ENCODE assay signal across 11 cellular contexts in the genomic region with DNA sequence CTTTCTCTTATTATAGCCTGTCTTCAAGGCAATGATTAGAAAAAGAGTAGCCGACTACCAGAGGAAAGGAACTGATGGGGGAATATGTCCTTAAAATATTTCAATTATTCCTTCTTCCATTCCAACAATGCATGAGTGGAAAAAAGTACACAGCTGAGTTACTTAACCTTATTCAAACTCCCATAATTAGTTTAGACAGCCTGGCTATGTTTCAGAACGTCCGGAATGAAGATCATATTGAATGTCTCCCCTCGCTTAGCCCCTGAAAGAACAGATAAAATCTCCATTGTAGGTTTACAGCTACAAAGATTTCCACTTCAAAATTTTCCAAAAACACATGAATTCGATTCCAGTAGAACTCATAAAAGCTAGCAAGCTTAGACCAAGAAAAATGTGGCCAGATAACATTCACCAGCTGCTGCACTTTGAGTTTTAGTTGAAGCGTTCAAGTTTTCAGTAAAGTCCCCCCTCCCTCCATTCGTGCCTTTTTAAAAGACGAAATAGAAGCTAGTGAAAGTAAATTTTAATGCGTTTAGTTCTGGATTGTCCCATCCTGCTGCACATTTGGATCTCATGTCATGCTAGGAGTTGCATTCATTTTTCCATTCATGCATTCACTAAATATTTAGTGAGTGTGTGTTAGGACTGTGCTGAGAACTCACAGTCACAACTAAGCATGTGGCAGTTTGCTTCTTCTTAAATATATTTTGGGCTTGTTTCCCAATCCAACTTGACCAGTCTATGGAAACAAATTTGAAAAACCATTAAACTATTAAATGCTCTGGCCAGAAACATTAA. TPM values are rescaled to one million over a fixed set of nuclear protein-coding genes. Genes with fewer than 3 reads are reported as not detected.
DNase-seq lines count a peak whose midpoint lies in the region; ATAC-seq and TF ChIP-seq lines count a peak whose summit lies in the region.
"Had no signal": no experiment of that assay in that cellular context is flagged by ENCODE, and none has a peak within 500 bp of the region (broad histone marks: within the 10 kb centered on the region; RNA-seq: fewer than 3 reads in every experiment).

No MANE protein-coding gene starts in this region.

- no peaks in the 10 kb centered on the region for H3K9me3 Mint-ChIP-seq in activated naive CD4-positive, alpha-beta T cell treated with anti-CD3 and anti-CD28 coated beads, Interleukin-2, amount 10 ng/mL, durations not matched to agents 7 days and 5 days
- H3K9me3 Mint-ChIP-seq: CD4-positive, alpha-beta memory T cell; naive thymus-derived CD4-positive, alpha-beta T cell had no signal

- H3K4me3 ChIP-seq in IMR-90 (ENCODE audit: insufficient read depth, low read depth, low read length) (no peak overlapping the region; the same call in 1 of the 2 replicates), endocrine pancreas (ENCODE audit: control insufficient read depth, insufficient read depth, low read length) (peak overlapping the region; percentile 71), mucosa of stomach (ENCODE audit: low read length) (no peak overlapping the region)

- H3K36me3 ChIP-seq in IMR-90 (ENCODE audit: control insufficient read depth, insufficient read depth, low read length) (no peaks in the 10 kb centered on the region), endocrine pancreas (ENCODE audit: control insufficient read depth, insufficient read depth, low read length) (no peaks in the 10 kb centered on the region), mucosa of stomach (ENCODE audit: control insufficient read depth, insufficient read depth, low read length) (no peaks in the 10 kb centered on the region)

- no peak overlapping the region for H2AK5ac ChIP-seq in IMR-90 (ENCODE audit: low read depth, low read length)

- H3K36me3 Mint-ChIP-seq in activated naive CD4-positive, alpha-beta T cell treated with anti-CD3 and anti-CD28 coated beads, Interleukin-2, amount 10 ng/mL, durations not matched to agents 7 days and 5 days: no peaks in the 10 kb centered on the region
- H3K36me3 Mint-ChIP-seq: CD4-positive, alpha-beta memory T cell; naive thymus-derived CD4-positive, alpha-beta T cell had no signal

- H3K4me1 Mint-ChIP-seq in activated naive CD4-positive, alpha-beta T cell treated with anti-CD3 and anti-CD28 coated beads, Interleukin-2, amount 10 ng/mL, durations not matched to agents 7 days and 5 days: no peaks in the 10 kb centered on the region

- no peak for TF ChIP-seq POLR2A in IMR-90 (IDR thresholded peaks at IDR 0.05; ENCODE audit: low read depth, low read length)

- peak overlapping the region; percentile 75; the same call in 1 of the 2 replicates for H4K5ac ChIP-seq in IMR-90 (ENCODE audit: low read depth, low read length)

- peak overlapping the region; percentile 89 for H3K4me2 ChIP-seq in IMR-90 (ENCODE audit: low read depth, low read length)

- no peaks in the 10 kb centered on the region for H3K9me3 ChIP-seq in IMR-90 (ENCODE audit: control insufficient read depth, insufficient read depth, low read length)
- H3K9me3 ChIP-seq in endocrine pancreas (ENCODE audit: control insufficient read depth, low read length): no peaks in the 10 kb centered on the region
- no peaks in the 10 kb centered on the region for H3K9me3 ChIP-seq in mucosa of stomach (ENCODE audit: control insufficient read depth, low read length)

- ATAC-seq in IMR-90 (ENCODE audit: low read depth) (peak; percentile 57), GM21381 (IDR thresholded peaks at IDR 0.05; ENCODE audit: unreplicated experiment) (no peak)

- peak overlapping the region; percentile 76 for H2BK5ac ChIP-seq in IMR-90 (ENCODE audit: low read depth, low read length, poor library complexity, severe bottlenecking)

- 7% methylated on average over 3 of the region's 9 CpGs; no CpG with 5 or more reads in 1 of the 2 experiments for WGBS in IMR-90 (ENCODE audit: extremely low coverage in 2 of 2, insufficient read length in 1 of 2), 2 experiments

- no peak for TF ChIP-seq RAD21 in IMR-90 (IDR thresholded peaks at IDR 0.05; ENCODE audit: low read length)

- no peak overlapping the region for H3K4me3 Mint-ChIP-seq in activated naive CD4-positive, alpha-beta T cell treated with anti-CD3 and anti-CD28 coated beads, Interleukin-2, amount 10 ng/mL, durations not matched to agents 7 days and 5 days
- H3K4me3 Mint-ChIP-seq: CD4-positive, alpha-beta memory T cell; naive thymus-derived CD4-positive, alpha-beta T cell had no signal

- H3K27ac ChIP-seq in IMR-90 (ENCODE audit: insufficient read depth, low read length): peak overlapping the region; percentile 86; the same call in 1 of the 2 replicates

- TF ChIP-seq CTCF in IMR-90 (conservative IDR thresholded peaks at IDR 0.05; ENCODE audit: low read depth, low read length): no peak

- peak overlapping the region; percentile 66; the same call in 1 of the 2 replicates for H3K23ac ChIP-seq in IMR-90 (ENCODE audit: low read depth, low read length)

- peak overlapping the region; percentile 65 for H3K14ac ChIP-seq in IMR-90 (replicated peaks; ENCODE audit: low read depth, low read length)

- peak overlapping the region; percentile 37 to 71 for H4K8ac ChIP-seq in IMR-90 (ENCODE audit: low read depth in 2 of 2, low read length in 2 of 2)

- no peak overlapping the region for H2AK9ac ChIP-seq in IMR-90 (replicated peaks; ENCODE audit: low read depth, low read length, poor library complexity)

- dilution Hi-C loops in IMR-90 (cut with HindIII; ENCODE audit: low sequenced_read_pairs, unreplicated experiment): no loop called here

- H3K4ac ChIP-seq in IMR-90 (ENCODE audit: low read depth, low read length): peak overlapping the region; percentile 64; the same call in 1 of the 2 replicates

- H3K18ac ChIP-seq in IMR-90 (ENCODE audit: low read depth, low read length): peak overlapping the region; percentile 98

- H3K27me3 ChIP-seq in IMR-90 (ENCODE audit: control insufficient read depth, insufficient read depth, low read length) (no peaks in the 10 kb centered on the region), endocrine pancreas (ENCODE audit: control insufficient read depth, insufficient read depth, low read length) (no peaks in the 10 kb centered on the region), mucosa of stomach (ENCODE audit: control insufficient read depth, insufficient read depth, low read length) (no peaks in the 10 kb centered on the region)

- intact Hi-C loops in IMR-90 (cut with micrococcal nuclease): no loop called here

- peak overlapping the region; percentile 24 for H2AFZ ChIP-seq in IMR-90 (replicated peaks; ENCODE audit: low read length, poor library complexity)

- peak overlapping the region; percentile 51 for H4K91ac ChIP-seq in IMR-90 (ENCODE audit: insufficient read depth, low read depth, low read length)

- H3K56ac ChIP-seq in IMR-90 (ENCODE audit: extremely low read depth, insufficient read depth, low read length): peak overlapping the region; percentile 54; the same call in 1 of the 2 replicates

- H3K27ac Mint-ChIP-seq in activated naive CD4-positive, alpha-beta T cell treated with anti-CD3 and anti-CD28 coated beads, Interleukin-2, amount 10 ng/mL, durations not matched to agents 7 days and 5 days: no peak overlapping the region
- H3K27ac Mint-ChIP-seq: CD4-positive, alpha-beta memory T cell had no signal

- in situ Hi-C loops in IMR-90 (cut with MboI; ENCODE audit: low sequenced_read_pairs): no loop called here

- no peaks in the 10 kb centered on the region for H4K20me1 ChIP-seq in IMR-90 (ENCODE audit: insufficient read depth, low read length)

- no TSS peak for BruUV-seq in IMR-90 (replicated peaks; lab: Mats Ljungman, UMichigan)

- peaks cover 17% of the 10 kb centered on the region for H3K27me3 Mint-ChIP-seq in activated naive CD4-positive, alpha-beta T cell treated with anti-CD3 and anti-CD28 coated beads, Interleukin-2, amount 10 ng/mL, durations not matched to agents 7 days and 5 days

- H2BK20ac ChIP-seq in IMR-90 (ENCODE audit: low read depth, low read length): peak overlapping the region; percentile 81

- peak overlapping the region; percentile 89 for H2BK120ac ChIP-seq in IMR-90 (ENCODE audit: low read depth, low read length)

- H3K4me1 ChIP-seq in IMR-90 (ENCODE audit: control insufficient read depth, insufficient read depth, low read length): peaks cover 21% of the 10 kb centered on the region
- peaks cover 21% of the 10 kb centered on the region for H3K4me1 ChIP-seq in endocrine pancreas (ENCODE audit: control insufficient read depth, insufficient read depth, low read length)
- peaks cover 28% of the 10 kb centered on the region for H3K4me1 ChIP-seq in mucosa of stomach (ENCODE audit: control insufficient read depth, insufficient read depth, low read length)

- H3K79me1 ChIP-seq in IMR-90 (ENCODE audit: low read depth in 1 of 2, low read length in 2 of 2): no peaks in the 10 kb centered on the region

- POLR2A ChIA-PET in IMR-90 (lab: Charles Lee; ENCODE audit: unreplicated experiment): interaction anchor here (0.6 kb wide), 1 partner anchor 697 kb away, joined by 3 read pairs; no protein-coding TSS in a partner anchor

- CTCF ChIA-PET in IMR-90 (lab: Yijun Ruan, JAX): no interaction called here
- CTCF ChIA-PET in activated naive CD4-positive, alpha-beta T cell treated with anti-CD3 and anti-CD28 coated beads, Interleukin-2, amount 10 ng/mL, durations not matched to agents 7 days and 5 days (lab: Charles Lee): interaction anchor here (1.0 kb wide), 1 partner anchor 99 kb away, joined by 3 read pairs; no protein-coding TSS in a partner anchor

- peaks cover 4% of the 10 kb centered on the region; the same call in 1 of the 2 replicates for H3K9me1 ChIP-seq in IMR-90 (ENCODE audit: insufficient read depth, low read length)

- peak overlapping the region; percentile 18; the same call in 1 of the 3 replicates for H2BK15ac ChIP-seq in IMR-90 (ENCODE audit: low read depth, low read length)

- peak; percentile 12 for DNase-seq in IMR-90
- DNase-seq in superior temporal gyrus (ENCODE audit: extremely low spot score): peak; percentile 58
- DNase-seq in COR-L47 (lab: John Stamatoyannopoulos, UW): no peak
- no peak for DNase-seq in activated naive CD4-positive, alpha-beta T cell treated with anti-CD3 and anti-CD28 coated beads, Interleukin-2, amount 10 ng/mL, durations not matched to agents 7 days and 5 days
- DNase-seq in A172 (ENCODE audit: low spot score): no peak
- DNase-seq: CD4-positive, alpha-beta memory T cell; naive thymus-derived CD4-positive, alpha-beta T cell; NCI-H524 had no signal

- H3K9ac ChIP-seq in IMR-90 (ENCODE audit: low read depth, low read length): peak overlapping the region; percentile 45; the same call in 1 of the 2 replicates
- H3K9ac ChIP-seq in endocrine pancreas (ENCODE audit: control insufficient read depth, insufficient read depth, low read length): no peak overlapping the region
- peak overlapping the region; percentile 28 for H3K9ac ChIP-seq in mucosa of stomach (ENCODE audit: low read length)

TF ChIP-seq in IMR-90, 13 proteins besides CTCF, POLR2A, EP300 and RAD21 (continues in another document):
- no peak for TF ChIP-seq MXI1 (IDR thresholded peaks at IDR 0.05; ENCODE audit: borderline replicate concordance, low read depth, low read length)
- no peak for TF ChIP-seq BHLHE40 (IDR thresholded peaks at IDR 0.05; ENCODE audit: low read depth, low read length)
- TF ChIP-seq MAFK (IDR thresholded peaks at IDR 0.05; ENCODE audit: low read depth, low read length): no peak

RNA-seq across cellular contexts. Expression of gene SSX2IP, which starts 29.4 kb away (rescaled TPM):
- 13.4 and 22.8 TPM in 2 replicates for total RNA-seq in IMR-90 (2012; rRNA removed)
- 4.6 and 7.7 TPM in 2 replicates for polyA plus RNA-seq in IMR-90 (2012; rRNA removed)
- polyA plus RNA-seq in IMR-90 (2012; cell fraction: cytosol; rRNA removed): 0.77 and 1.4 TPM in 2 replicates
- polyA plus RNA-seq in IMR-90 (2012; cell fraction: nucleus; rRNA removed; ENCODE audit: low replicate concordance): 0.90 and 7.3 TPM in 2 replicates
- total RNA-seq in A172 (2014; rRNA removed; shearing (Covaris generic)): 19.2 and 26.7 TPM in 2 replicates

Comparison
In these comparisons a context has a peak if more than half of its experiments do, and no peak if none do; other contexts are left out.
1. DNase-seq: peak in IMR-90 (single experiment) and superior temporal gyrus (single experiment); none in COR-L47 (single experiment), activated naive CD4-positive, alpha-beta T cell treated with anti-CD3 and anti-CD28 coated beads, Interleukin-2, amount 10 ng/mL, durations not matched to agents 7 days and 5 days (single experiment) and A172 (single experiment).